10 cellular contexts compared by ENCODE assay signal in genomic region chr7:74454059-74454947, GRCh38. TPM values are rescaled to one million over a fixed set of nuclear protein-coding genes. Genes with fewer than 3 reads are reported as not detected.
DNase-seq lines count a peak whose midpoint lies in the region; ATAC-seq, FAIRE-seq and TF ChIP-seq lines count a peak whose summit lies in the region.
"Had no signal": no experiment of that assay in that cellular context is flagged by ENCODE, and none has a peak within 500 bp of the region (broad histone marks: within the 10 kb centered on the region; RNA-seq: fewer than 3 reads in every experiment).

No MANE protein-coding gene starts in this region.

- H3K9me3 Mint-ChIP-seq in stimulated activated effector memory CD8-positive, alpha-beta T cell treated with anti-CD3 and anti-CD28 coated beads, Interleukin-12 subunit alpha, Interleukin-12 subunit beta, amount 100 ng/mL, for 72 hours, result no peaks in the 10 kb centered on the region

- H3K4me1 ChIP-seq in kidney (ENCODE audit: control insufficient read depth in 1 of 2, insufficient read depth in 1 of 2, low read depth in 1 of 2, low read length in 2 of 2), result peaks cover 0 to 9% of the 10 kb centered on the region in 2 donors

- no peak for TF ChIP-seq CTCF in astrocyte of the cerebellum (IDR thresholded peaks at IDR 0.05; ENCODE audit: low read depth, low read length, missing control alignments)
- no peak for TF ChIP-seq CTCF in kidney (IDR thresholded peaks at IDR 0.05; ENCODE audit: borderline replicate concordance, extremely low read depth, insufficient read depth)

- H3K9ac ChIP-seq in kidney (ENCODE audit: low read length in 2 of 2), result peak overlapping the region; percentile 46 to 85

- ATAC-seq in Right ventricle myocardium inferior (peak; percentile 14), GM21360 (IDR thresholded peaks at IDR 0.05; ENCODE audit: unreplicated experiment) (no peak)
- no peak for ATAC-seq in stimulated activated effector memory CD8-positive, alpha-beta T cell treated with anti-CD3 and anti-CD28 coated beads, Interleukin-12 subunit alpha, Interleukin-12 subunit beta, amount 100 ng/mL, for 72 hours

- H3K27ac ChIP-seq in kidney (ENCODE audit: low read depth in 2 of 2, low read length in 2 of 2), result peak overlapping the region; percentile 92 to 93

- in situ Hi-C loops in astrocyte of the cerebellum (cut with HindIII; ENCODE audit: low sequenced_read_pairs), result no loop called here

- DNase-seq in Right ventricle myocardium inferior (ENCODE audit: missing footprints) (no peak), cardiac septum (ENCODE audit: low spot score) (no peak), astrocyte of the cerebellum (ENCODE audit: low read depth) (no peak), kidney (no peak), NCI-H446 (lab: John Stamatoyannopoulos, UW) (no peak), RKO (ENCODE audit: low spot score) (no peak)
- no peak for DNase-seq in stimulated activated effector memory CD8-positive, alpha-beta T cell treated with anti-CD3 and anti-CD28 coated beads, Interleukin-12 subunit alpha, Interleukin-12 subunit beta, amount 100 ng/mL, for 72 hours (ENCODE audit: low spot score in 2 of 2)

- intact Hi-C loops in Right ventricle myocardium inferior (cut with DNase I) (loop anchor here (5.0 kb wide), 2 partner anchors 48 to 203 kb away; partner anchors contain the start of gene GTF2I), cardiac septum (cut with DNase I) (loop anchor here (2.0 kb wide), 1 partner anchor 26 kb away; no protein-coding TSS in a partner anchor), kidney (cut with DNase I) (no loop called here)

- FAIRE-seq in kidney (lab: Jason Lieb, UNC), result no peak
- FAIRE-seq: colon, GM18507 had no signal

- H3K27ac Mint-ChIP-seq in stimulated activated effector memory CD8-positive, alpha-beta T cell treated with anti-CD3 and anti-CD28 coated beads, Interleukin-12 subunit alpha, Interleukin-12 subunit beta, amount 100 ng/mL, for 72 hours, result no peak overlapping the region

- peaks cover 14% of the 10 kb centered on the region for H3K4me1 Mint-ChIP-seq in stimulated activated effector memory CD8-positive, alpha-beta T cell treated with anti-CD3 and anti-CD28 coated beads, Interleukin-12 subunit alpha, Interleukin-12 subunit beta, amount 100 ng/mL, for 72 hours

- peak overlapping the region; percentile 68 for H3K4me3 Mint-ChIP-seq in stimulated activated effector memory CD8-positive, alpha-beta T cell treated with anti-CD3 and anti-CD28 coated beads, Interleukin-12 subunit alpha, Interleukin-12 subunit beta, amount 100 ng/mL, for 72 hours

- no peaks in the 10 kb centered on the region for H3K9me3 ChIP-seq in kidney (ENCODE audit: control insufficient read depth in 1 of 2, low read length in 2 of 2)

- no peaks in the 10 kb centered on the region for H3K36me3 ChIP-seq in kidney (ENCODE audit: control insufficient read depth in 1 of 2, insufficient read depth in 2 of 2, low read length in 2 of 2)

- peak overlapping the region; percentile 63 for H3K4me3 ChIP-seq in astrocyte of the cerebellum (ENCODE audit: low read depth, low read length)
- H3K4me3 ChIP-seq in kidney (ENCODE audit: low read length in 2 of 2), result peak overlapping the region; percentile 29 to 64

- no peaks in the 10 kb centered on the region for H3K36me3 Mint-ChIP-seq in stimulated activated effector memory CD8-positive, alpha-beta T cell treated with anti-CD3 and anti-CD28 coated beads, Interleukin-12 subunit alpha, Interleukin-12 subunit beta, amount 100 ng/mL, for 72 hours

RNA-seq across cellular contexts. Expression of gene GTF2IRD1, which starts 0.6 kb away (rescaled TPM):
- total RNA-seq in Right ventricle myocardium inferior (19.1 TPM), cardiac septum (13.2 TPM), kidney (35.8 TPM)
- polyA plus RNA-seq in kidney (ENCODE audit: insufficient read depth, low read depth, low replicate concordance), result 28.2 TPM
